ENCODE assay signal across 20 cellular contexts in the genomic region with DNA sequence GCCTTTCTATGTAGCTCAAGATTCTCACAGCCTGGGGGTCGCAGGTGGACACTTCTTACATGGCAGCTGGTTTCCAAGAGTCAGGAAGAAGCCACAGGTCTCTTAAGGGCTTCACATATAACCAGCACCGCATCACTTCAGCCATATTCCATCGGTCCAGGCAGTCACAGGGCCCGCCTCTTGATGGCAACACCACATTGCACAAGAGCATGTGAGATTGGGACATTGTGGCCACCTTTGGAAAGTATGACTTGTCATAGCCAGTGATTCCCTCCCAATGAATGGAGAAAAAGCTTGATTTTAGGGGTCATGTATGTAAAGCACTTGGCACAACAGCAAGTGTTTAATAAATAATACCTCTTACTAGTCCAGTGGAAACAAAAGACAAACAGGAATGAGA.
"Had no signal": no experiment of that assay in that cellular context is flagged by ENCODE, and none has a peak within 500 bp of the region (broad histone marks: within the 10 kb centered on the region; RNA-seq: fewer than 3 reads in every experiment).

No MANE protein-coding gene starts in this region.

- H3K27me3 ChIP-seq: dorsolateral prefrontal cortex, left lung, ovary, tibial artery, upper lobe of left lung, uterus had no signal

- H3K36me3 Mint-ChIP-seq: memory B cell, natural killer cell had no signal

- H3K9me3 ChIP-seq: left lung, lower lobe of right lung, ovary, tibial artery, upper lobe of left lung, uterus had no signal

- H3K4me1 Mint-ChIP-seq: memory B cell, neural crest cell had no signal

- H3K9me3 Mint-ChIP-seq: memory B cell, mesothelial cell of epicardium, natural killer cell, neural crest cell had no signal

- H3K36me3 ChIP-seq: left lung, lower lobe of right lung, ovary, tibial artery, upper lobe of left lung, uterus had no signal

- H3K27me3 Mint-ChIP-seq: memory B cell had no signal

- DNase-seq: cortex of kidney; dorsolateral prefrontal cortex; effector CD8-positive, alpha-beta T cell; islet precursor cell; left lung; lower lobe of right lung; natural killer cell; ovary; right cardiac atrium; stimulated activated CD4-positive, alpha-beta T cell treated with anti-CD3 and anti-CD28 coated beads, Interleukin-2, amount 100 ng/mL, for 48 hours; stimulated activated naive CD4-positive, alpha-beta T cell treated with Interleukin-2 at 50 U/mL for 16 hours; tibial artery; upper lobe of left lung; uterus had no signal

- H3K4me3 Mint-ChIP-seq: memory B cell, mesothelial cell of epicardium, natural killer cell, neural crest cell had no signal

- H3K4me1 ChIP-seq: left lung, lower lobe of right lung, tibial artery, upper lobe of left lung, uterus had no signal

- ATAC-seq: esophagus mucosa, left lung, lower lobe of right lung, natural killer cell, right cardiac atrium had no signal

- H3K27ac Mint-ChIP-seq: memory B cell, mesothelial cell of epicardium, natural killer cell, progenitor cell of endocrine pancreas had no signal

- H3K27ac ChIP-seq: left lung, lower lobe of right lung, ovary, tibial artery, upper lobe of left lung had no signal

- H3K4me3 ChIP-seq: dorsolateral prefrontal cortex, left lung, lower lobe of right lung, ovary, smooth muscle cell, tibial artery, upper lobe of left lung, uterus had no signal
